Comparison of ENCODE assay signal across 8 cellular contexts in genomic region chr19:19644054-19644388, GRCh38.
A peak's percentile ranks its signal among the peaks of the same experiment; 100 is the strongest.
DNase-seq lines count a peak whose midpoint lies in the region; ATAC-seq, FAIRE-seq and TF ChIP-seq lines count a peak whose summit lies in the region.

No MANE protein-coding gene starts in this region.

- no peak for ATAC-seq in GM21786 (IDR thresholded peaks at IDR 0.05; ENCODE audit: unreplicated experiment)

- H3K36me3 ChIP-seq in HAP-1 (replicated peaks): peaks cover 38% of the 10 kb centered on the region
- H3K36me3 ChIP-seq in SU-DHL-6 (ENCODE audit: low read length): no peaks in the 10 kb centered on the region

- peak overlapping the region; percentile 98 for H3K9ac ChIP-seq in SU-DHL-6 (ENCODE audit: low read length)

- in situ Hi-C loops in HAP-1 (cut with MboI; ENCODE audit: low sequenced_read_pairs): loop anchor here (5.0 kb wide), 1 partner anchor 107 kb away; the partner anchor contains the start of gene CILP2

- H3K79me2 ChIP-seq in SU-DHL-6 (ENCODE audit: insufficient read depth, low read length): peaks cover 22% of the 10 kb centered on the region

- TF ChIP-seq POLR2A in H54 (IDR thresholded peaks at IDR 0.05; ENCODE audit: low read depth, low read length): no peak

- H3K27ac ChIP-seq in SU-DHL-6 (ENCODE audit: low read depth, low read length) (peak overlapping the region; percentile 88), skin epidermis (peak overlapping the region in 18 of 21 experiments; percentile 76 to 97 (median 90))

- peak overlapping the region; percentile 67 for H3K4me2 ChIP-seq in SU-DHL-6 (ENCODE audit: low read depth, low read length, poor library complexity, severe bottlenecking)

- H3K4me3 ChIP-seq in HAP-1: peak overlapping the region; percentile 67
- peak overlapping the region; percentile 91 for H3K4me3 ChIP-seq in SU-DHL-6 (ENCODE audit: insufficient read depth, low read length, poor library complexity, severe bottlenecking)
- peak overlapping the region; percentile 83 for H3K4me3 ChIP-seq in fibroblast of pulmonary artery (replicated peaks; ENCODE audit: low read depth, low read length)
- peak overlapping the region in 6 of 7 experiments; percentile 72 to 97 (median 88) for H3K4me3 ChIP-seq in skin epidermis

- no peaks in the 10 kb centered on the region; the same call in 1 of the 2 replicates for H3K4me1 ChIP-seq in HAP-1

- H4K20me1 ChIP-seq in SU-DHL-6 (ENCODE audit: low read depth, low read length): no peaks in the 10 kb centered on the region

- no peak overlapping the region for H2AFZ ChIP-seq in SU-DHL-6 (ENCODE audit: low read depth, low read length, severe bottlenecking)

- DNase-seq in HAP-1 (ENCODE audit: low spot score in 2 of 2): no peak
- no peak for DNase-seq in fibroblast of pulmonary artery (ENCODE audit: low read depth)
- no peak for DNase-seq in GM20000 (ENCODE audit: low spot score)
- no peak for DNase-seq in H54 (ENCODE audit: insufficient read length, low spot score)
- DNase-seq in COLO829 (ENCODE audit: low spot score): no peak

- H3K9me3 ChIP-seq in HAP-1 (no peaks in the 10 kb centered on the region), SU-DHL-6 (ENCODE audit: insufficient read depth, low read length) (no peaks in the 10 kb centered on the region)

- no peak for FAIRE-seq in H54 (lab: Jason Lieb, UNC)

- H3K27me3 ChIP-seq in HAP-1 (ENCODE audit: low read depth) (no peaks in the 10 kb centered on the region), SU-DHL-6 (ENCODE audit: low read length) (no peaks in the 10 kb centered on the region)

- TF ChIP-seq CTCF in SU-DHL-6 (IDR thresholded peaks at IDR 0.05; ENCODE audit: insufficient read depth, low read length, poor library complexity, severe bottlenecking) (no peak), fibroblast of pulmonary artery (IDR thresholded peaks at IDR 0.05; ENCODE audit: low read length, missing control alignments) (no peak), GM20000 (IDR thresholded peaks at IDR 0.05; ENCODE audit: extremely low read depth, missing control alignments) (no peak)

- H3K9me2 ChIP-seq in SU-DHL-6 (replicated peaks; ENCODE audit: insufficient read depth, low read length): no peaks in the 10 kb centered on the region

- peaks cover 8% of the 10 kb centered on the region for H3F3A ChIP-seq in SU-DHL-6 (ENCODE audit: insufficient read depth)
